In genomic region chr1:156643266-156644092, GRCh38 we compare ENCODE assay signal across 11 cellular contexts. TPM values are rescaled to one million over a fixed set of nuclear protein-coding genes. Genes with fewer than 3 reads are reported as not detected.
DNase-seq lines count a peak whose midpoint lies in the region; ATAC-seq and TF ChIP-seq lines count a peak whose summit lies in the region.
"Had no signal": no experiment of that assay in that cellular context is flagged by ENCODE, and none has a peak within 500 bp of the region (broad histone marks: within the 10 kb centered on the region; RNA-seq: fewer than 3 reads in every experiment).

No MANE protein-coding gene starts in this region.

- ATAC-seq in omental fat pad (ENCODE audit: low FRiP score), result no peak

- no peak overlapping the region for H3K23ac ChIP-seq in neuronal stem cell (ENCODE audit: low read depth, low read length, poor library complexity)

- H4K8ac ChIP-seq in neuronal stem cell (ENCODE audit: low read depth, low read length), result no peak overlapping the region

- POLR2A ChIA-PET in activated CD4-positive, alpha-beta T cell treated with anti-CD3 and anti-CD28 coated beads, Interleukin-2, amount 10 ng/mL, durations not matched to agents 7 days and 5 days (lab: Charles Lee), result no interaction called here

- H3K9me3 ChIP-seq in thyroid gland (no peaks in the 10 kb centered on the region), neuronal stem cell (replicated peaks in 1 of 2; ENCODE audit: control insufficient read depth in 2 of 2, insufficient read depth in 1 of 2, low read depth in 1 of 2, low read length in 2 of 2) (peaks cover 0 to 2% of the 10 kb centered on the region in 2 donors)
- H3K9me3 ChIP-seq: pancreas had no signal

- no peak overlapping the region for H2BK120ac ChIP-seq in neuronal stem cell (ENCODE audit: low read depth, low read length)

- H2AFZ ChIP-seq in neuronal stem cell (ENCODE audit: low read length), result no peak overlapping the region

- no peak overlapping the region for H3K4ac ChIP-seq in neuronal stem cell (ENCODE audit: low read length)

- H3K4me1 Mint-ChIP-seq in activated CD4-positive, alpha-beta T cell treated with anti-CD3 and anti-CD28 coated beads, Interleukin-2, amount 10 ng/mL, durations not matched to agents 7 days and 5 days, result peaks cover 33% of the 10 kb centered on the region
- peaks cover 33% of the 10 kb centered on the region for H3K4me1 Mint-ChIP-seq in activated naive CD4-positive, alpha-beta T cell treated with anti-CD3 and anti-CD28 coated beads, Interleukin-2, amount 10 ng/mL, durations not matched to agents 7 days and 5 days

- H3K9ac ChIP-seq in neuronal stem cell (ENCODE audit: low read depth, low read length, poor library complexity), result no peak overlapping the region

- no peaks in the 10 kb centered on the region for H3K36me3 Mint-ChIP-seq in activated CD4-positive, alpha-beta T cell treated with anti-CD3 and anti-CD28 coated beads, Interleukin-2, amount 10 ng/mL, durations not matched to agents 7 days and 5 days (ENCODE audit: low read depth)
- H3K36me3 Mint-ChIP-seq in activated naive CD4-positive, alpha-beta T cell treated with anti-CD3 and anti-CD28 coated beads, Interleukin-2, amount 10 ng/mL, durations not matched to agents 7 days and 5 days, result no peaks in the 10 kb centered on the region

- H3K18ac ChIP-seq in neuronal stem cell (ENCODE audit: low read length), result no peak overlapping the region

- H3K4me1 ChIP-seq in thyroid gland, result peaks cover 9 to 10% of the 10 kb centered on the region in 2 donors
- peaks cover 12 to 13% of the 10 kb centered on the region in 2 donors for H3K4me1 ChIP-seq in neuronal stem cell (ENCODE audit: control insufficient read depth in 2 of 2, insufficient read depth in 1 of 2, low read depth in 1 of 2, low read length in 2 of 2)

- CTCF ChIA-PET in activated CD4-positive, alpha-beta T cell treated with anti-CD3 and anti-CD28 coated beads, Interleukin-2, amount 10 ng/mL, durations not matched to agents 7 days and 5 days (lab: Charles Lee), result interaction anchor here (0.6 to 3.5 kb wide), 13 partner anchors 9 to 448 kb away, joined by 3 to 20 read pairs (median 5); partner anchors contain the start of genes HAPLN2 and NTRK1
- CTCF ChIA-PET in activated naive CD4-positive, alpha-beta T cell treated with anti-CD3 and anti-CD28 coated beads, Interleukin-2, amount 10 ng/mL, durations not matched to agents 7 days and 5 days (lab: Charles Lee), result interaction anchor here (0.7 to 5.5 kb wide), 12 partner anchors 9 to 257 kb away, joined by 3 to 47 read pairs (median 6); partner anchors contain the start of genes HAPLN2 and INSRR

- peaks cover 23% of the 10 kb centered on the region for H3K27me3 ChIP-seq in thyroid gland
- peaks cover 10 to 78% (median 25%) of the 10 kb centered on the region in 3 experiments for H3K27me3 ChIP-seq in neuronal stem cell (ENCODE audit: control insufficient read depth in 3 of 3, insufficient read depth in 3 of 3, low read depth in 1 of 3, low read length in 3 of 3)

- DNase-seq in activated CD4-positive, alpha-beta T cell treated with anti-CD3 and anti-CD28 coated beads, Interleukin-2, amount 10 ng/mL, durations not matched to agents 7 days and 5 days, result peak; percentile 65
- DNase-seq in activated CD4-positive, alpha-beta T cell treated with anti-CD3 and anti-CD28 coated beads for 1 hour, result no peak
- DNase-seq in Kasumi-1 (lab: John Stamatoyannopoulos, UW) (peak; percentile 88 to 92), thyroid gland (no peak), neuronal stem cell (ENCODE audit: low spot score) (no peak), omental fat pad (ENCODE audit: low spot score) (no peak)
- peak; percentile 68 for DNase-seq in activated naive CD4-positive, alpha-beta T cell treated with anti-CD3 and anti-CD28 coated beads, Interleukin-2, amount 10 ng/mL, durations not matched to agents 7 days and 5 days
- peak; percentile 39 for DNase-seq in stimulated activated CD8-positive, alpha-beta memory T cell treated with anti-CD3 and anti-CD28 coated beads, Interleukin-4, amount 100 ng/mL, for 48 hours
- DNase-seq: pancreas had no signal

- H2BK5ac ChIP-seq in neuronal stem cell (ENCODE audit: low read length), result no peak overlapping the region

- H3K36me3 ChIP-seq in thyroid gland (no peaks in the 10 kb centered on the region), neuronal stem cell (replicated peaks in 1 of 2; ENCODE audit: control insufficient read depth in 2 of 2, insufficient read depth in 2 of 2, low read length in 2 of 2) (peaks cover 0 to 15% of the 10 kb centered on the region in 2 donors)
- H3K36me3 ChIP-seq: pancreas had no signal

- H3K27ac Mint-ChIP-seq in activated CD4-positive, alpha-beta T cell treated with anti-CD3 and anti-CD28 coated beads, Interleukin-2, amount 10 ng/mL, durations not matched to agents 7 days and 5 days, result no peak overlapping the region
- H3K27ac Mint-ChIP-seq in activated naive CD4-positive, alpha-beta T cell treated with anti-CD3 and anti-CD28 coated beads, Interleukin-2, amount 10 ng/mL, durations not matched to agents 7 days and 5 days, result no peak overlapping the region

- H2AK5ac ChIP-seq in neuronal stem cell (ENCODE audit: low read depth, low read length), result no peak overlapping the region

- no peak overlapping the region for H3K4me3 Mint-ChIP-seq in activated CD4-positive, alpha-beta T cell treated with anti-CD3 and anti-CD28 coated beads, Interleukin-2, amount 10 ng/mL, durations not matched to agents 7 days and 5 days
- no peak overlapping the region for H3K4me3 Mint-ChIP-seq in activated naive CD4-positive, alpha-beta T cell treated with anti-CD3 and anti-CD28 coated beads, Interleukin-2, amount 10 ng/mL, durations not matched to agents 7 days and 5 days

- no peak overlapping the region for H4K91ac ChIP-seq in neuronal stem cell (ENCODE audit: low read depth, low read length, poor library complexity)

- intact Hi-C loops in thyroid gland (cut with DNase I), result no loop called here

- no peak overlapping the region for H2BK15ac ChIP-seq in neuronal stem cell (ENCODE audit: low read length)

- WGBS in thyroid gland, 2 donors, result 63 to 65% methylated on average over 12 of the region's 13 CpGs
- no CpG with 5 or more reads among the region's 13 CpGs for WGBS in neuronal stem cell (ENCODE audit: extremely low coverage in 2 of 2, insufficient read length in 2 of 2, insufficient replicate concordance in 1 of 2), 2 donors

- no peak overlapping the region for H3K14ac ChIP-seq in neuronal stem cell (ENCODE audit: low read length)

- H3K4me2 ChIP-seq in neuronal stem cell (ENCODE audit: insufficient read depth, low read length, poor library complexity, severe bottlenecking), result no peak overlapping the region

- H3K27me3 Mint-ChIP-seq in activated CD4-positive, alpha-beta T cell treated with anti-CD3 and anti-CD28 coated beads, Interleukin-2, amount 10 ng/mL, durations not matched to agents 7 days and 5 days, result peaks cover 86% of the 10 kb centered on the region
- H3K27me3 Mint-ChIP-seq in activated naive CD4-positive, alpha-beta T cell treated with anti-CD3 and anti-CD28 coated beads, Interleukin-2, amount 10 ng/mL, durations not matched to agents 7 days and 5 days, result peaks cover 98% of the 10 kb centered on the region

- H3K9me3 Mint-ChIP-seq in activated CD4-positive, alpha-beta T cell treated with anti-CD3 and anti-CD28 coated beads, Interleukin-2, amount 10 ng/mL, durations not matched to agents 7 days and 5 days, result no peaks in the 10 kb centered on the region
- no peaks in the 10 kb centered on the region for H3K9me3 Mint-ChIP-seq in activated naive CD4-positive, alpha-beta T cell treated with anti-CD3 and anti-CD28 coated beads, Interleukin-2, amount 10 ng/mL, durations not matched to agents 7 days and 5 days

- H3K79me1 ChIP-seq in neuronal stem cell (ENCODE audit: low read depth, low read length), result no peaks in the 10 kb centered on the region

- H3K4me3 ChIP-seq in thyroid gland (replicated peaks in 1 of 3), result no peak overlapping the region
- peak overlapping the region in 1 of 2 donors; percentile 29 for H3K4me3 ChIP-seq in neuronal stem cell (ENCODE audit: low read length in 2 of 2)
- H3K4me3 ChIP-seq: pancreas had no signal

- TF ChIP-seq CTCF in thyroid gland (IDR thresholded peaks at IDR 0.05), result no peak
- no peak for TF ChIP-seq CTCF in omental fat pad (IDR thresholded peaks at IDR 0.05)

- TF ChIP-seq POLR2A in thyroid gland (IDR thresholded peaks at IDR 0.05), result no peak

- no peak overlapping the region for H2BK12ac ChIP-seq in neuronal stem cell (ENCODE audit: low read length)

- H3K27ac ChIP-seq in thyroid gland, result no peak overlapping the region
- no peak overlapping the region for H3K27ac ChIP-seq in neuronal stem cell (replicated peaks; ENCODE audit: low read length)
- H3K27ac ChIP-seq: pancreas had no signal

RNA-seq across cellular contexts. Expression of gene BCAN, which starts 1.6 kb away (rescaled TPM):
- not detected for total RNA-seq in activated CD4-positive, alpha-beta T cell treated with anti-CD3 and anti-CD28 coated beads, Interleukin-2, amount 10 ng/mL, durations not matched to agents 7 days and 5 days
- total RNA-seq in thyroid gland (1 to 10 TPM in 1 of 4 donors, under 1 TPM in 1, not detected in 2; 0.54 to 1.1 TPM), omental fat pad (not detected)
- polyA plus RNA-seq in neuronal stem cell (2013, experiment 1 of 2), result 0.89 TPM
- polyA plus RNA-seq in neuronal stem cell (2013, experiment 2 of 2), result 0.54 TPM
- total RNA-seq: epithelial cell of proximal tubule had no signal
- polyA plus RNA-seq: keratinocyte, pancreas had no signal

RNA-seq across cellular contexts. Expression of gene HAPLN2, which starts 24.3 kb away (rescaled TPM):
- total RNA-seq in activated CD4-positive, alpha-beta T cell treated with anti-CD3 and anti-CD28 coated beads, Interleukin-2, amount 10 ng/mL, durations not matched to agents 7 days and 5 days, result under 1 TPM in 1 of 2 experiments, not detected in 1; 0.62 TPM
- under 1 TPM in 1 of 4 donors, not detected in 3; 0.79 TPM for total RNA-seq in thyroid gland
- polyA plus RNA-seq in neuronal stem cell (2013, experiment 1 of 2), result 1.8 TPM
- 1.7 TPM for polyA plus RNA-seq in neuronal stem cell (2013, experiment 2 of 2)
- 1 to 10 TPM in 1 of 4 donors, not detected in 3; 2.8 TPM for total RNA-seq in omental fat pad
- total RNA-seq: epithelial cell of proximal tubule, pancreas had no signal
- polyA plus RNA-seq: keratinocyte had no signal

RNA-seq across cellular contexts. Expression of gene NES, which starts 33.7 kb away (rescaled TPM):
- total RNA-seq in activated CD4-positive, alpha-beta T cell treated with anti-CD3 and anti-CD28 coated beads, Interleukin-2, amount 10 ng/mL, durations not matched to agents 7 days and 5 days, result not detected
- total RNA-seq in thyroid gland, result 10 to 100 TPM in 2 of 4 donors, 1 to 10 TPM in 2; 4.3 to 10.4 (median 9.0) TPM
- polyA plus RNA-seq in neuronal stem cell (2013, experiment 1 of 2), result 150 TPM
- 143 TPM for polyA plus RNA-seq in neuronal stem cell (2013, experiment 2 of 2)
- total RNA-seq in omental fat pad, result 10 to 100 TPM; 17.4 to 76.4 (median 27.7) TPM
- polyA plus RNA-seq: keratinocyte had no signal

RNA-seq across cellular contexts. Expression of gene GPATCH4, which starts 42.2 kb away (rescaled TPM):
- total RNA-seq in activated CD4-positive, alpha-beta T cell treated with anti-CD3 and anti-CD28 coated beads, Interleukin-2, amount 10 ng/mL, durations not matched to agents 7 days and 5 days, result 10 to 100 TPM; 29.9 to 33.4 TPM
- 10 to 100 TPM; 14.1 to 49.2 (median 24.5) TPM for total RNA-seq in thyroid gland
- polyA plus RNA-seq in neuronal stem cell (2013, experiment 1 of 2), result 17.6 TPM
- 17.2 TPM for polyA plus RNA-seq in neuronal stem cell (2013, experiment 2 of 2)
- total RNA-seq in omental fat pad, result 10 to 100 TPM; 30.2 to 77.5 (median 35.5) TPM

RNA-seq across cellular contexts. Expression of gene NAXE, which starts 51.9 kb away (rescaled TPM):
- total RNA-seq in activated CD4-positive, alpha-beta T cell treated with anti-CD3 and anti-CD28 coated beads, Interleukin-2, amount 10 ng/mL, durations not matched to agents 7 days and 5 days, result 10 to 100 TPM; 52.9 to 54.2 TPM
- total RNA-seq in thyroid gland (100 to 1,000 TPM in 3 of 4 donors, 10 to 100 TPM in 1; 69.1 to 176 (median 117) TPM), omental fat pad (10 to 100 TPM; 49.4 to 71.5 (median 58.9) TPM)
- polyA plus RNA-seq in neuronal stem cell (2013, experiment 1 of 2), result 46.7 TPM
- 47.1 TPM for polyA plus RNA-seq in neuronal stem cell (2013, experiment 2 of 2)

Comparison
In these comparisons a context has a peak if more than half of its experiments do, and no peak if none do; other contexts are left out.
1. DNase-seq: peak in activated CD4-positive, alpha-beta T cell treated with anti-CD3 and anti-CD28 coated beads, Interleukin-2, amount 10 ng/mL, durations not matched to agents 7 days and 5 days (single experiment), Kasumi-1 (2 of 2), activated naive CD4-positive, alpha-beta T cell treated with anti-CD3 and anti-CD28 coated beads, Interleukin-2, amount 10 ng/mL, durations not matched to agents 7 days and 5 days (single experiment) and stimulated activated CD8-positive, alpha-beta memory T cell treated with anti-CD3 and anti-CD28 coated beads, Interleukin-4, amount 100 ng/mL, for 48 hours (single experiment); none in activated CD4-positive, alpha-beta T cell treated with anti-CD3 and anti-CD28 coated beads for 1 hour (single experiment), thyroid gland (0 of 2), neuronal stem cell (single experiment) and omental fat pad (single experiment).
2. RNA of gene NES, which starts 33.7 kb away (total RNA-seq): 17.4 to 76.4 TPM in omental fat pad and 4.3 to 10.4 TPM in thyroid gland; not detected in activated CD4-positive, alpha-beta T cell treated with anti-CD3 and anti-CD28 coated beads, Interleukin-2, amount 10 ng/mL, durations not matched to agents 7 days and 5 days; every median in the first group is over 4 times any median in the second.